ENCODE assay signal across 29 cellular contexts in genomic region chr9:101341958-101342357, GRCh38. TPM values are rescaled to one million over a fixed set of nuclear protein-coding genes. Genes with fewer than 3 reads are reported as not detected.
DNase-seq lines count a peak whose midpoint lies in the region; ATAC-seq, FAIRE-seq and TF ChIP-seq lines count a peak whose summit lies in the region.
"Had no signal": no experiment of that assay in that cellular context is flagged by ENCODE, and none has a peak within 500 bp of the region (broad histone marks: within the 10 kb centered on the region; RNA-seq: fewer than 3 reads in every experiment).

No MANE protein-coding gene starts in this region.

- H3K4me1 ChIP-seq in A549: peaks cover 16% of the 10 kb centered on the region
- H3K4me1 ChIP-seq in left lung: no peaks in the 10 kb centered on the region
- H3K4me1 ChIP-seq in liver (ENCODE audit: control insufficient read depth in 4 of 4, insufficient read depth in 4 of 4, low read length in 3 of 4): peaks cover 2 to 15% (median 3%) of the 10 kb centered on the region in 4 donors
- H3K4me1 ChIP-seq in lower lobe of right lung: no peaks in the 10 kb centered on the region
- H3K4me1 ChIP-seq: BE2C, BLaER1 had no signal

- H3K27me3 ChIP-seq in left lung (no peaks in the 10 kb centered on the region), liver (ENCODE audit: control insufficient read depth in 4 of 4, insufficient read depth in 4 of 4, low read length in 3 of 4) (no peaks in the 10 kb centered on the region), brain microvascular endothelial cell (replicated peaks) (no peaks in the 10 kb centered on the region), lower lobe of right lung (ENCODE audit: low read depth) (no peaks in the 10 kb centered on the region)
- H3K27me3 ChIP-seq: BE2C, BLaER1 had no signal

- POLR2A ChIA-PET in A549 (lab: Yijun Ruan, JAX): no interaction called here

- FAIRE-seq in A549 (lab: Jason Lieb, UNC): no peak
- FAIRE-seq: GM12878, GM12892, GM18507 had no signal

- ATAC-seq in A549: no peak
- peak; percentile 53 for ATAC-seq in left lung
- no peak for ATAC-seq in lower lobe of right lung
- ATAC-seq: GM12878 had no signal

- CTCF ChIA-PET in A549 (lab: Yijun Ruan, JAX): interaction anchor here (1.0 kb wide), 1 partner anchor 26 kb away, joined by 3 read pairs; no protein-coding TSS in a partner anchor

- intact Hi-C loops in left lung (cut with DNase I): no loop called here
- intact Hi-C loops in lower lobe of right lung (cut with DNase I): no loop called here

- in situ Hi-C loops in brain microvascular endothelial cell (cut with HindIII; ENCODE audit: low pct_ligation_motif_present, low sequenced_read_pairs): no loop called here

- TF ChIP-seq EP300 in A549 (IDR thresholded peaks at IDR 0.05): no peak

- H3K9me3 ChIP-seq in A549 (no peaks in the 10 kb centered on the region), left lung (no peaks in the 10 kb centered on the region), liver (ENCODE audit: control insufficient read depth in 4 of 4, low read length in 3 of 4) (no peaks in the 10 kb centered on the region), lower lobe of right lung (no peaks in the 10 kb centered on the region)
- H3K9me3 ChIP-seq: BE2C, BLaER1 had no signal

- H3K4me3 ChIP-seq in A549 (no peak overlapping the region), left lung (no peak overlapping the region), liver (ENCODE audit: low read depth in 1 of 3, low read length in 3 of 3) (no peak overlapping the region), brain microvascular endothelial cell (ENCODE audit: low read depth, low read length) (no peak overlapping the region), lower lobe of right lung (no peak overlapping the region)
- H3K4me3 ChIP-seq: BLaER1, GM12878 had no signal

- H3K36me3 ChIP-seq in left lung (no peaks in the 10 kb centered on the region), liver (ENCODE audit: control insufficient read depth in 4 of 4, insufficient read depth in 3 of 4, low read depth in 1 of 4, low read length in 3 of 4) (no peaks in the 10 kb centered on the region), brain microvascular endothelial cell (replicated peaks) (no peaks in the 10 kb centered on the region), lower lobe of right lung (no peaks in the 10 kb centered on the region)
- H3K36me3 ChIP-seq: BE2C, BLaER1 had no signal

- TF ChIP-seq POLR2A in A549 (IDR thresholded peaks at IDR 0.05; ENCODE audit: low read length): no peak

- DNase-seq in A549 (ENCODE audit: low read depth in 1 of 2, low spot score in 1 of 2): no peak
- no peak for DNase-seq in left lung
- no peak for DNase-seq in brain microvascular endothelial cell
- no peak for DNase-seq in lower lobe of right lung
- no peak for DNase-seq in inferior parietal cortex (ENCODE audit: extremely low spot score)
- DNase-seq: ACHN; BE2C; C1 segment of cervical spinal cord; CD4-positive, alpha-beta memory T cell; CD4-positive, CD25-positive, alpha-beta regulatory T cell; CD8-positive, alpha-beta memory T cell; COR-L47; DMS 273 treated with DMSO at 0.1 percent for 48 hours; DMS153; DMS53; DMS79; DND-41; EL; GDM1 had no signal

- TF ChIP-seq CTCF in A549 (IDR thresholded peaks at IDR 0.05): no peak
- TF ChIP-seq CTCF in left lung (IDR thresholded peaks at IDR 0.05): no peak
- no peak for TF ChIP-seq CTCF in liver (IDR thresholded peaks at IDR 0.05; ENCODE audit: low read depth, low read length, missing input control)
- TF ChIP-seq CTCF in brain microvascular endothelial cell (IDR thresholded peaks at IDR 0.05; ENCODE audit: low read depth, low read length, missing control alignments): no peak
- no peak for TF ChIP-seq CTCF in lower lobe of right lung (IDR thresholded peaks at IDR 0.05)

- H3K4me2 ChIP-seq in A549: no peak overlapping the region
- H3K4me2 ChIP-seq: BLaER1 had no signal

- no peak for TF ChIP-seq RAD21 in A549 (conservative IDR thresholded peaks at IDR 0.05 in 1 of 2, IDR thresholded peaks at IDR 0.05 in 1 of 2)
- TF ChIP-seq RAD21 in liver (IDR thresholded peaks at IDR 0.05): peak in 1 of 2 donors; percentile 15

- H3K27ac ChIP-seq in A549 (peak overlapping the region; percentile 45 to 67; a peak in 5 of 6 replicates), left lung (no peak overlapping the region), liver (ENCODE audit: low read depth in 1 of 2, low read length in 2 of 2) (no peak overlapping the region), brain microvascular endothelial cell (no peak overlapping the region), lower lobe of right lung (no peak overlapping the region)
- H3K27ac ChIP-seq: 22Rv1, BLaER1 had no signal

- H3K9ac ChIP-seq in liver (ENCODE audit: low read depth in 1 of 2, low read length in 2 of 2): no peak overlapping the region
- H3K9ac ChIP-seq: BLaER1 had no signal

TF ChIP-seq in A549, 52 proteins besides CTCF, POLR2A, EP300 and RAD21:
- TF ChIP-seq HMGXB4 (CRISPR knock-in tag; IDR thresholded peaks at IDR 0.05; ENCODE audit: borderline replicate concordance): no peak
TF ChIP-seq in A549: peak in this region for 0.

TF ChIP-seq in liver, 16 proteins besides CTCF, POLR2A, EP300 and RAD21:
- no peak for TF ChIP-seq FOXA1 (IDR thresholded peaks at IDR 0.05)
- TF ChIP-seq FOXA2 (IDR thresholded peaks at IDR 0.05): no peak
- TF ChIP-seq YY1 (IDR thresholded peaks at IDR 0.05): no peak
- peak in 1 of 2 donors; percentile 21 for TF ChIP-seq RXRA (IDR thresholded peaks at IDR 0.05)
- no peak for TF ChIP-seq GABPA (IDR thresholded peaks at IDR 0.05 in 1 of 2, conservative IDR thresholded peaks at IDR 0.05 in 1 of 2)
- TF ChIP-seq HNF4G (IDR thresholded peaks at IDR 0.05): peak; percentile 16
- peak; percentile 29 to 73 for TF ChIP-seq HNF4A (conservative IDR thresholded peaks at IDR 0.05)
- no peak for TF ChIP-seq SP1 (IDR thresholded peaks at IDR 0.05)

RNA-seq across cellular contexts. Expression of gene BAAT, which starts 42.8 kb away (rescaled TPM):
- 9.1 TPM in 2 replicates for polyA plus RNA-seq in A549 (2011; rRNA removed)
- 1.9 and 2.3 TPM in 2 replicates for polyA plus RNA-seq in A549 (2012; cell fraction: cytosol; rRNA removed)
- 2.2 and 4.3 TPM in 2 replicates for polyA plus RNA-seq in A549 (2012; cell fraction: nucleus; rRNA removed)
- 10.1 to 13.6 TPM (median 10.9 TPM) in 3 replicates for polyA plus RNA-seq in A549 (2017; fragmentation: RNase III; extraction: RNeasy Plus Mini Kit Qiagen cat#74134 plus additional on column Dnase treatment)
- polyA minus RNA-seq in A549 (2011; rRNA and poly(A)+ RNA removed): 6.2 and 6.7 TPM in 2 replicates
- 10 to 100 TPM in 1 of 2 donors, 1 to 10 TPM in 1; 1.0 to 18.6 TPM for total RNA-seq in left lung
- 100 to 1,000 TPM in 1 of 2 donors, 10 to 100 TPM in 1; 31.9 to 167 TPM for total RNA-seq in liver
- 100 to 1,000 TPM; 136 to 275 TPM for polyA plus RNA-seq in liver
- not detected for total RNA-seq in lower lobe of right lung
- total RNA-seq: A172; CD8-positive, alpha-beta memory T cell; G401 had no signal
- polyA plus RNA-seq: AG04450, CD14-positive monocyte had no signal

RNA-seq across cellular contexts. Expression of gene MRPL50, which starts 56.5 kb away (rescaled TPM):
- polyA plus RNA-seq in A549 (2011; rRNA removed): 37.6 and 42.5 TPM in 2 replicates
- 7.7 and 8.3 TPM in 2 replicates for polyA plus RNA-seq in A549 (2012; cell fraction: cytosol; rRNA removed)
- polyA plus RNA-seq in A549 (2012; cell fraction: nucleus; rRNA removed): 2.0 and 3.6 TPM in 2 replicates
- 23.7 to 24.7 TPM (median 23.9 TPM) in 3 replicates for polyA plus RNA-seq in A549 (2017; fragmentation: RNase III; extraction: RNeasy Plus Mini Kit Qiagen cat#74134 plus additional on column Dnase treatment)
- polyA minus RNA-seq in A549 (2011; rRNA and poly(A)+ RNA removed): 2.1 and 2.7 TPM in 2 replicates
- 10 to 100 TPM; 10.2 to 11.7 TPM for total RNA-seq in left lung
- total RNA-seq in liver: 10 to 100 TPM in 1 of 2 donors, 1 to 10 TPM in 1; 9.0 to 11.9 TPM
- 10 to 100 TPM in 1 of 2 donors, 1 to 10 TPM in 1; 5.7 to 12.3 TPM for polyA plus RNA-seq in liver
- 10.9 TPM for total RNA-seq in lower lobe of right lung

RNA-seq across cellular contexts. Expression of gene ZNF189, which starts 56.7 kb away (rescaled TPM):
- polyA plus RNA-seq in A549 (2011; rRNA removed) (13.9 and 14.0 TPM in 2 replicates), A549 (2017; fragmentation: RNase III; extraction: RNeasy Plus Mini Kit Qiagen cat#74134 plus additional on column Dnase treatment) (8.3 to 9.6 TPM (median 8.8 TPM) in 3 replicates), liver (1 to 10 TPM; 4.4 to 5.1 TPM)
- 1.2 and 1.3 TPM in 2 replicates for polyA plus RNA-seq in A549 (2012; cell fraction: cytosol; rRNA removed)
- 1.3 and 2.3 TPM in 2 replicates for polyA plus RNA-seq in A549 (2012; cell fraction: nucleus; rRNA removed)
- polyA minus RNA-seq in A549 (2011; rRNA and poly(A)+ RNA removed): 5.4 and 6.5 TPM in 2 replicates
- total RNA-seq in left lung (10 to 100 TPM; 15.7 to 17.7 TPM), liver (10 to 100 TPM; 11.4 to 16.1 TPM), lower lobe of right lung (20.7 TPM)

Comparison
In these comparisons a context has a peak if more than half of its experiments do, and no peak if none do; other contexts are left out.
1. H3K27ac ChIP-seq: peak in A549 (2 of 2); none in left lung (0 of 2), liver (0 of 2), brain microvascular endothelial cell (single experiment) and lower lobe of right lung (single experiment).